8 cellular contexts compared by ENCODE assay signal in the genomic region with DNA sequence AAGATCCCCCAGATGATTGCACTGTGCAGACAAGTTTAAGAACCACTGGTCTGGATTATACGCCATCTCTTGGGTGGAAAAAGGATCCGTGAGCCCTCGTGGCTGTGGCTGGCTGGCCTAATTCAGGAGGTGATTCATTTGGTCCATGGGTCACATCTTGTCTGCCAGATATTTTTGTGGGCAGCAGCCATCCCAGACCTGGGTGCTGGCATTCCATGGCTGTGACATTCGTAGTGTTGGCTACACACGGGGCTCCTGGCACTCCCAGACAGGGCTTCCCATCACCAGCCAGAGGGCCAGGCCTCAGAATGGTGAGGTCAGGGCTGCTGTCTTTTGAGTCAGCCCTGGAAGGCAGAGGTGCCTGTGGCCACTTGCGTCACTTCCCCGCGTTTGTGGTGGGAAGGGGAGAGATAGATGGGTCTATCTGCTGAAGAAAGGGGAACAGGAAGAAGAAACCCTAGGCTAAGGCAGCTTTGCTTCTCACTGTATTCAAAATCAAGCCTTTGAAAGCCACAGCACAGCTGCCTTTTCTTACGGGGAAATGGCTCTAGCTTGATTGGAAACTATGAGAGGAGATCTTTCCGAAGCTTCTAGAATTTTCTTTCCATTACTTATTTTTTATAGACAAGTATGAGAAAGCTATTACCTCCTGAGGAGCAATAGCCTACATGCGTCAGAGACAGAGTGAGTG. TPM values are rescaled to one million over a fixed set of nuclear protein-coding genes. Genes with fewer than 3 reads are reported as not detected.
DNase-seq lines count a peak whose midpoint lies in the region; ATAC-seq lines count a peak whose summit lies in the region.

No MANE protein-coding gene starts in this region.

- peaks cover 32 to 53% of the 10 kb centered on the region in 2 donors for H3K4me1 ChIP-seq in duodenal mucosa (ENCODE audit: control insufficient read depth in 1 of 2, insufficient read depth in 2 of 2, low read length in 2 of 2)

- peak overlapping the region; percentile 69 for H3K4me3 Mint-ChIP-seq in activated CD4-positive, alpha-beta T cell treated with anti-CD3 and anti-CD28 coated beads, Interleukin-2, amount 10 ng/mL, durations not matched to agents 7 days and 5 days

- DNase-seq in AG20443 (ENCODE audit: low spot score) (peak; percentile 78), putamen (ENCODE audit: low spot score) (peak; percentile 63), NCI-H1092 (lab: John Stamatoyannopoulos, UW) (no peak), DMS 273 (lab: John Stamatoyannopoulos, UW; ENCODE audit: unreplicated experiment) (no peak)
- peak; percentile 93 for DNase-seq in activated CD4-positive, alpha-beta T cell treated with anti-CD3 and anti-CD28 coated beads, Interleukin-2, amount 10 ng/mL, durations not matched to agents 7 days and 5 days

- H3K27me3 Mint-ChIP-seq in activated CD4-positive, alpha-beta T cell treated with anti-CD3 and anti-CD28 coated beads, Interleukin-2, amount 10 ng/mL, durations not matched to agents 7 days and 5 days, result no peaks in the 10 kb centered on the region

- CTCF ChIA-PET in activated CD4-positive, alpha-beta T cell treated with anti-CD3 and anti-CD28 coated beads, Interleukin-2, amount 10 ng/mL, durations not matched to agents 7 days and 5 days (lab: Charles Lee), result interaction anchor here (1.0 to 18.8 kb wide), 13 partner anchors 12 to 355 kb away, joined by 3 to 412 read pairs (median 5); a partner anchor contains a TSS

- H3K4me1 Mint-ChIP-seq in activated CD4-positive, alpha-beta T cell treated with anti-CD3 and anti-CD28 coated beads, Interleukin-2, amount 10 ng/mL, durations not matched to agents 7 days and 5 days, result peaks cover 98% of the 10 kb centered on the region

- ATAC-seq in GM19438 (IDR thresholded peaks at IDR 0.05; ENCODE audit: low read depth, unreplicated experiment) (peak; percentile 82), HG03521 (IDR thresholded peaks at IDR 0.05; ENCODE audit: unreplicated experiment) (peak; percentile 84)

- peak overlapping the region; percentile 21 to 27 for H3K4me3 ChIP-seq in duodenal mucosa (ENCODE audit: low read depth in 1 of 2, low read length in 2 of 2)

- peak overlapping the region; percentile 91 for H3K27ac Mint-ChIP-seq in activated CD4-positive, alpha-beta T cell treated with anti-CD3 and anti-CD28 coated beads, Interleukin-2, amount 10 ng/mL, durations not matched to agents 7 days and 5 days

- peak overlapping the region; percentile 25 to 44 for H3K9ac ChIP-seq in duodenal mucosa (ENCODE audit: low read depth in 1 of 2, low read length in 2 of 2)

- H3K9me3 ChIP-seq in duodenal mucosa (ENCODE audit: control insufficient read depth in 1 of 2, low read length in 2 of 2), result no peaks in the 10 kb centered on the region

- POLR2A ChIA-PET in activated CD4-positive, alpha-beta T cell treated with anti-CD3 and anti-CD28 coated beads, Interleukin-2, amount 10 ng/mL, durations not matched to agents 7 days and 5 days (lab: Charles Lee), result interaction anchor here (1.2 to 1.5 kb wide), 2 partner anchors 17 to 28 kb away, joined by 4 to 7 read pairs; no protein-coding TSS in a partner anchor

- no peaks in the 10 kb centered on the region for H3K9me3 Mint-ChIP-seq in activated CD4-positive, alpha-beta T cell treated with anti-CD3 and anti-CD28 coated beads, Interleukin-2, amount 10 ng/mL, durations not matched to agents 7 days and 5 days

- no peaks in the 10 kb centered on the region for H3K27me3 ChIP-seq in duodenal mucosa (ENCODE audit: control insufficient read depth in 1 of 2, insufficient read depth in 2 of 2, low read length in 2 of 2)

- H3K36me3 Mint-ChIP-seq in activated CD4-positive, alpha-beta T cell treated with anti-CD3 and anti-CD28 coated beads, Interleukin-2, amount 10 ng/mL, durations not matched to agents 7 days and 5 days (ENCODE audit: low read depth), result peaks cover 84% of the 10 kb centered on the region

- H3K36me3 ChIP-seq in duodenal mucosa (ENCODE audit: control insufficient read depth in 1 of 2, insufficient read depth in 2 of 2, low read length in 2 of 2), result peaks cover 4 to 7% of the 10 kb centered on the region in 2 donors

- peak overlapping the region; percentile 69 for H3K27ac ChIP-seq in duodenal mucosa (ENCODE audit: low read depth, low read length)

RNA-seq across cellular contexts. Expression of a gene that starts 32.4 kb away (rescaled TPM):
- 10 to 100 TPM; 44.5 to 51.6 TPM for total RNA-seq in activated CD4-positive, alpha-beta T cell treated with anti-CD3 and anti-CD28 coated beads, Interleukin-2, amount 10 ng/mL, durations not matched to agents 7 days and 5 days

RNA-seq across cellular contexts. Expression of a gene that starts 55.4 kb away (rescaled TPM):
- 1 to 10 TPM; 4.0 to 4.3 TPM for total RNA-seq in activated CD4-positive, alpha-beta T cell treated with anti-CD3 and anti-CD28 coated beads, Interleukin-2, amount 10 ng/mL, durations not matched to agents 7 days and 5 days

Comparison
In these comparisons a context has a peak if more than half of its experiments do, and no peak if none do; other contexts are left out.
1. DNase-seq: peak in AG20443 (single experiment), activated CD4-positive, alpha-beta T cell treated with anti-CD3 and anti-CD28 coated beads, Interleukin-2, amount 10 ng/mL, durations not matched to agents 7 days and 5 days (single experiment) and putamen (single experiment); none in NCI-H1092 (single experiment) and DMS 273 (single experiment).